14 cellular contexts compared by ENCODE assay signal in genomic region chr4:102779204-102779603, GRCh38.
"Had no signal": no experiment of that assay in that cellular context is flagged by ENCODE, and none has a peak within 500 bp of the region (broad histone marks: within the 10 kb centered on the region; RNA-seq: fewer than 3 reads in every experiment).

No MANE protein-coding gene starts in this region.

- H3K4me1 Mint-ChIP-seq: activated CD8-positive, alpha-beta memory T cell treated with anti-CD3 and anti-CD28 coated beads, Interleukin-2, amount 10 ng/mL, durations not matched to agents 7 days and 5 days; activated naive CD8-positive, alpha-beta T cell treated with anti-CD3 and anti-CD28 coated beads for 36 hours; neural progenitor cell had no signal

- H3K36me3 ChIP-seq: brain microvascular endothelial cell, heart right ventricle, neural progenitor cell, pancreas had no signal

- H3K9me3 ChIP-seq: heart right ventricle, pancreas had no signal

- H3K27me3 Mint-ChIP-seq: activated naive CD8-positive, alpha-beta T cell treated with anti-CD3 and anti-CD28 coated beads for 36 hours had no signal

- H3K27ac ChIP-seq: brain microvascular endothelial cell, heart right ventricle, neural progenitor cell, pancreas had no signal

- H3K9ac ChIP-seq: neural progenitor cell had no signal

- H3K4me3 ChIP-seq: heart right ventricle, neural progenitor cell had no signal

- H3K4me2 ChIP-seq: neural progenitor cell had no signal

- H3K4me1 ChIP-seq: heart right ventricle, neural progenitor cell, pancreas had no signal

- DNase-seq: activated CD4-positive, alpha-beta T cell treated with anti-CD3 and anti-CD28 coated beads for 1 hour; activated CD4-positive, alpha-beta T cell treated with anti-CD3 and anti-CD28 coated beads, Interleukin-2, amount 50 U/mL, for 48 hours; activated CD8-positive, alpha-beta memory T cell treated with anti-CD3 and anti-CD28 coated beads, Interleukin-2, amount 10 ng/mL, durations not matched to agents 7 days and 5 days; activated gamma-delta T cell; activated naive CD8-positive, alpha-beta T cell treated with anti-CD3 and anti-CD28 coated beads for 36 hours; activated T-cell treated with anti-CD3 and anti-CD28 coated beads, Interleukin-2, amount 50 U/mL, for 48 hours; brain microvascular endothelial cell; foreskin melanocyte; heart right ventricle; islet precursor cell; mesendoderm; retina had no signal

- H3K36me3 Mint-ChIP-seq: activated CD8-positive, alpha-beta memory T cell treated with anti-CD3 and anti-CD28 coated beads, Interleukin-2, amount 10 ng/mL, durations not matched to agents 7 days and 5 days; activated naive CD8-positive, alpha-beta T cell treated with anti-CD3 and anti-CD28 coated beads for 36 hours; neural progenitor cell had no signal

- H3K27ac Mint-ChIP-seq: activated CD8-positive, alpha-beta memory T cell treated with anti-CD3 and anti-CD28 coated beads, Interleukin-2, amount 10 ng/mL, durations not matched to agents 7 days and 5 days; activated naive CD8-positive, alpha-beta T cell treated with anti-CD3 and anti-CD28 coated beads for 36 hours; neural progenitor cell had no signal

- H3K27me3 ChIP-seq: brain microvascular endothelial cell, heart right ventricle, neural progenitor cell, pancreas had no signal

- H3K4me3 Mint-ChIP-seq: activated CD8-positive, alpha-beta memory T cell treated with anti-CD3 and anti-CD28 coated beads, Interleukin-2, amount 10 ng/mL, durations not matched to agents 7 days and 5 days; activated naive CD8-positive, alpha-beta T cell treated with anti-CD3 and anti-CD28 coated beads for 36 hours; neural progenitor cell had no signal

- H3K9me3 Mint-ChIP-seq: activated naive CD8-positive, alpha-beta T cell treated with anti-CD3 and anti-CD28 coated beads for 36 hours; neural progenitor cell had no signal

- H2AFZ ChIP-seq: neural progenitor cell had no signal
